In the genomic region with DNA sequence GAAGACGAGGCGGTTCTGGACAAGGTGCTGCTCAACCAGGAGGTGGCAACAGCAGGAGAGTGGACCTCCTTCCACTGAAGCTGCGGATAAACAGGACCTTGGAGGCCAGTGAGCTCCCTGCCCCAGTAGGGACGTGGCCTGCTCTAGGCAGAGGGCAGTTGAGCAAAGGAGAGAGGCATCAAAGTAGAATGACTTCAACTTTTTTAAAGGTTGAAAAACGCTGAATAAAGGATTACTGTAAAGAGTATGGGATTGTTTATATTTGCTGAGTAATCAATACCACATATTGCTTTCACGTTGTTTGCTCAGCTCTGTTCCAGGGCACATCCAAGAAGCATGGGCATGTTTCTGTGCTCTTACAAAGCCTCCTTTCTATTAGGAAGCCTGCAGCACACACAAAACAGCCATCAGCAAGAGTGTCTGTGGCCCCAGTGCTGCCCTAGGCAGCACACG, we compare ENCODE assay signal across 1 cellular context.
A peak's percentile ranks its signal among the peaks of the same experiment; 100 is the strongest.
TF ChIP-seq lines count a peak whose summit lies in the region.

No MANE protein-coding gene starts in this region.

TF ChIP-seq in H1, 55 proteins besides CTCF, POLR2A, EP300 and RAD21:
- TF ChIP-seq MAFK (IDR thresholded peaks at IDR 0.05; ENCODE audit: low read depth, low read length) (peak; percentile 67; the same call in 1 of the 2 replicates), SIN3A (conservative IDR thresholded peaks at IDR 0.05 in 1 of 2, IDR thresholded peaks at IDR 0.05 in 1 of 2; ENCODE audit: low read depth in 1 of 2, low read length in 2 of 2) (no peak)
